Comparison of ENCODE assay signal across 15 cellular contexts in the genomic region with DNA sequence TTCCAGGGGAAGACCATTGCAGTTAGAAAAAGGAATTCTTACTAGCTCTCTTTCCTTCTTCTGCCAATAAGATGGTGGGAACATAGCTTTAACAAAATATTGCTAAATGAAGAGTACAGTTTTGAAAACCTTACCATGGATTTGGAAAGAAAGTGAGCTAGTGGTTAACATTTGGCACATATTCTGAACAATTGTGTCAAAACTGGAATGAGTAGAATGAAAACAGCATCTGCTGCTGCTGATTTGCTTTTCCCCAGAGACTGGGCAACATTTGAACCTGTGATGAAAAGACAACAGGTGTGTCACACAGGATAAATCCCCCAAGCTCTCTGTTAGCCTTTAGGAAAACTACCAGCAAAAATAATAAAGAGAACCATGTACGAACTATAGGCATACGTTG.
"Had no signal": no experiment of that assay in that cellular context is flagged by ENCODE, and none has a peak within 500 bp of the region (broad histone marks: within the 10 kb centered on the region; RNA-seq: fewer than 3 reads in every experiment).

No MANE protein-coding gene starts in this region.

- H3K27ac ChIP-seq: ascending aorta, colonic mucosa, neutrophil, parathyroid adenoma, tibial artery had no signal

- H3K4me3 ChIP-seq: ascending aorta, colonic mucosa, tibial artery had no signal

- H2AFZ ChIP-seq: parathyroid adenoma had no signal

- H3K79me2 ChIP-seq: parathyroid adenoma had no signal

- DNase-seq: activated CD4-positive, CD25-positive, alpha-beta regulatory T cell treated with anti-CD3 and anti-CD28 coated beads, Interleukin-2, amount 50 U/mL, for 72 hours; activated naive CD4-positive, alpha-beta T cell treated with anti-CD3 and anti-CD28 coated beads for 36 hours; activated naive CD8-positive, alpha-beta T cell treated with anti-CD3 and anti-CD28 coated beads, Interleukin-2, amount 50 U/mL, for 24 hours; caudate nucleus; colonic mucosa; foreskin fibroblast; mesenchymal stem cell; natural killer cell; T-helper 9 cell; tibial artery had no signal

- H3K4me1 ChIP-seq: ascending aorta, colonic mucosa, parathyroid adenoma, tibial artery had no signal

- ATAC-seq: activated naive CD8-positive, alpha-beta T cell treated with anti-CD3 and anti-CD28 coated beads, Interleukin-2, amount 50 U/mL, for 24 hours; esophagus mucosa; natural killer cell; stimulated activated effector memory CD8-positive, alpha-beta T cell treated with anti-CD3 and anti-CD28 coated beads, Interleukin-12 subunit alpha, Interleukin-12 subunit beta, amount 100 ng/mL, for 72 hours had no signal

- H3K36me3 ChIP-seq: ascending aorta, colonic mucosa, neutrophil, tibial artery had no signal

- H3K9ac ChIP-seq: parathyroid adenoma had no signal

- H3K27me3 ChIP-seq: ascending aorta, colonic mucosa, neutrophil, tibial artery had no signal

- H3K9me3 ChIP-seq: ascending aorta, colonic mucosa, neutrophil, tibial artery had no signal
